In the genomic region with DNA sequence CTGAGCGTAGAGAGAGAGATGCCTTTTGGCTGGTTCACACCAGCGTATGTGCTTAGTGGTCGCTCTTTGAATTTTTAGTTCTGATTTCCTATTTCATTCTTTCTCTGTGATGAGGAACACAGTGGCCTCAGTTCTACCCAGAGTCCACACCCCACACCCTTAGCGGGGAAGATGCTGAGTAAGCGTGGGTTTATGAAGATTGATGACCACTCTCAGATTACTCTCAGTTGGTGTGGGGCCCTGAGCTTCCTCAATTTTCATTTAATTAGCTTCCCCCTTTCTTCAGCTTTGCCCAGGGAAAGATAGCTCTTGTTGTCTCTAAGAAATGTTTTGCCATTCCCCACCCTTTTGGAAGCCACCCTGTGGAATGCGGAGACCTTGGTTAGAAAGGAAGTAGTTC, we compare ENCODE assay signal across 1 cellular context.
TF ChIP-seq lines count a peak whose summit lies in the region.

No MANE protein-coding gene starts in this region.

TF ChIP-seq in GM23338, 12 proteins besides CTCF, POLR2A, EP300 and RAD21 (continued from another document):
- TF ChIP-seq ZNF331 (CRISPR knock-in tag; IDR thresholded peaks at IDR 0.05; ENCODE audit: low read depth) (no peak), ZNF114 (CRISPR knock-in tag; IDR thresholded peaks at IDR 0.05) (no peak)
